Comparison of ENCODE assay signal across 23 cellular contexts in genomic region chr1:242745079-242745478, GRCh38.
DNase-seq lines count a peak whose midpoint lies in the region; ATAC-seq, FAIRE-seq and TF ChIP-seq lines count a peak whose summit lies in the region.
"Had no signal": no experiment of that assay in that cellular context is flagged by ENCODE, and none has a peak within 500 bp of the region (broad histone marks: within the 10 kb centered on the region; RNA-seq: fewer than 3 reads in every experiment).

No MANE protein-coding gene starts in this region.

- DNase-seq in SK-N-SH (no peak), cerebellum (ENCODE audit: low spot score) (peak; percentile 66), urothelium cell line (ENCODE audit: low spot score) (peak; percentile 36), COLO668 (lab: John Stamatoyannopoulos, UW; ENCODE audit: unreplicated experiment) (no peak)
- no peak for DNase-seq in activated T-cell treated with anti-CD3 and anti-CD28 coated beads, Interleukin-2, amount 50 U/mL, for 1 hour
- DNase-seq: AML-193; Calu3; CD8-positive, alpha-beta T cell; DMS153; GDM1; Karpas-422; NCI-H1417; NCI-H1694 treated with DMSO at 0.1 percent for 48 hours; NCI-H2081 treated with DMSO at 0.1 percent for 48 hours; NCI-H2171 treated with DMSO at 0.1 percent for 48 hours; NCI-H510A; NCI-H748 treated with DMSO at 0.1 percent for 48 hours had no signal

- ATAC-seq in SK-N-SH treated with all-trans-retinoic acid at 6 μM for 48 hours (no peak), GM18861 (IDR thresholded peaks at IDR 0.05; ENCODE audit: unreplicated experiment) (no peak)
- ATAC-seq: CD8-positive, alpha-beta T cell had no signal

- no peak for FAIRE-seq in urothelium cell line (lab: Jason Lieb, UNC)
- FAIRE-seq: GM19239, H1 had no signal

- H4K20me1 ChIP-seq in SK-N-SH (ENCODE audit: insufficient read depth) (no peaks in the 10 kb centered on the region), neural cell (ENCODE audit: insufficient read depth) (no peaks in the 10 kb centered on the region)

- H3K79me2 ChIP-seq in SK-N-SH (ENCODE audit: insufficient read depth) (no peaks in the 10 kb centered on the region), neural cell (replicated peaks; ENCODE audit: insufficient read depth, low read length) (no peaks in the 10 kb centered on the region)

- H3K9me2 ChIP-seq in SK-N-SH (no peaks in the 10 kb centered on the region), neural cell (ENCODE audit: insufficient read depth, low read length) (no peaks in the 10 kb centered on the region)

- WGBS in SK-N-SH (ENCODE audit: low lambda C conversion rate) = 43% methylated on average over 1 of the region's 1 CpG

- H3K4me1 ChIP-seq in SK-N-SH (ENCODE audit: control insufficient read depth in 1 of 2, insufficient read depth in 2 of 2, low read depth in 1 of 2, low read length in 1 of 2) = no peaks in the 10 kb centered on the region

- H3K9ac ChIP-seq in SK-N-SH (no peak overlapping the region), neural cell (ENCODE audit: low read length) (no peak overlapping the region)

- CTCF ChIA-PET in SK-N-SH (lab: Yijun Ruan, JAX) = no interaction called here

- H3K27me3 ChIP-seq in SK-N-SH (ENCODE audit: insufficient read depth) (no peaks in the 10 kb centered on the region), neural cell (ENCODE audit: insufficient read depth, low read depth, low read length) (no peaks in the 10 kb centered on the region)

- H3K36me3 ChIP-seq in SK-N-SH (replicated peaks in 1 of 2; ENCODE audit: control insufficient read depth in 1 of 2, insufficient read depth in 2 of 2, low read length in 1 of 2) = no peaks in the 10 kb centered on the region
- no peaks in the 10 kb centered on the region for H3K36me3 ChIP-seq in neural cell (ENCODE audit: insufficient read depth, low read length)

- no peak for TF ChIP-seq CTCF in SK-N-SH (IDR thresholded peaks at IDR 0.05)
- no peak for TF ChIP-seq CTCF in neural cell (IDR thresholded peaks at IDR 0.05; ENCODE audit: poor library complexity, severe bottlenecking)

- H3F3A ChIP-seq in SK-N-SH (replicated peaks; ENCODE audit: insufficient read depth) (no peaks in the 10 kb centered on the region), neural cell (ENCODE audit: insufficient read depth, low read length, poor library complexity, severe bottlenecking) (no peaks in the 10 kb centered on the region)

- POLR2A ChIA-PET in SK-N-SH (lab: Yijun Ruan, JAX) = no interaction called here

- H2AFZ ChIP-seq in SK-N-SH (ENCODE audit: low read depth) (no peak overlapping the region), neural cell (ENCODE audit: low read depth, low read length) (no peak overlapping the region)

- H3K27ac ChIP-seq in SK-N-SH (ENCODE audit: low read depth in 2 of 2, low read length in 1 of 2) (no peak overlapping the region), neural cell (ENCODE audit: low read length) (peak overlapping the region; percentile 56)
- H3K27ac ChIP-seq: 22Rv1 had no signal

- TF ChIP-seq RAD21 in SK-N-SH (IDR thresholded peaks at IDR 0.05; ENCODE audit: low read length) = no peak
- no peak for TF ChIP-seq RAD21 in neural cell (conservative IDR thresholded peaks at IDR 0.05)

- no peaks in the 10 kb centered on the region for H3K9me3 ChIP-seq in SK-N-SH
- no peaks in the 10 kb centered on the region for H3K9me3 ChIP-seq in neural cell (ENCODE audit: low read length)

- H3K4me2 ChIP-seq in SK-N-SH (no peak overlapping the region), neural cell (ENCODE audit: low read length) (no peak overlapping the region)

- no peak for TF ChIP-seq EP300 in SK-N-SH (IDR thresholded peaks at IDR 0.05; ENCODE audit: borderline replicate concordance in 1 of 2, low read depth in 1 of 2, low read length in 1 of 2)
- TF ChIP-seq EP300 in neural cell (conservative IDR thresholded peaks at IDR 0.05; ENCODE audit: poor library complexity, severe bottlenecking) = peak; percentile 69

- no peak overlapping the region for H3K4me3 ChIP-seq in SK-N-SH (ENCODE audit: low read depth in 2 of 2, low read length in 1 of 2)
- H3K4me3 ChIP-seq in neural cell (ENCODE audit: low read length) = no peak overlapping the region

TF ChIP-seq in SK-N-SH treated with all-trans-retinoic acid at 6 μM for 48 hours, 23 proteins besides CTCF, POLR2A, EP300 and RAD21:
- TF ChIP-seq ZC3H10 (CRISPR knock-in tag; IDR thresholded peaks at IDR 0.05) (no peak), CREB5 (CRISPR knock-in tag; IDR thresholded peaks at IDR 0.05; ENCODE audit: low read depth) (peak; percentile 57; the same call in 1 of the 2 replicates), BACH2 (CRISPR knock-in tag; IDR thresholded peaks at IDR 0.05; ENCODE audit: borderline replicate concordance) (no peak), ISL1 (CRISPR knock-in tag; IDR thresholded peaks at IDR 0.05) (peak; percentile 78), OSR1 (CRISPR knock-in tag; IDR thresholded peaks at IDR 0.05) (no peak), ARNTL (CRISPR knock-in tag; IDR thresholded peaks at IDR 0.05; ENCODE audit: borderline replicate concordance, low read depth) (no peak), ZFP3 (CRISPR knock-in tag; IDR thresholded peaks at IDR 0.05) (no peak), ZNF8 (CRISPR knock-in tag; IDR thresholded peaks at IDR 0.05) (peak; percentile 76; the same call in 1 of the 2 replicates), GLIS3 (CRISPR knock-in tag; IDR thresholded peaks at IDR 0.05) (no peak)

TF ChIP-seq in SK-N-SH, 30 proteins besides CTCF, POLR2A, EP300 and RAD21 (continues in another document):
- TF ChIP-seq RFX5 (IDR thresholded peaks at IDR 0.05; ENCODE audit: low read length) (no peak), FOSL2 (IDR thresholded peaks at IDR 0.05; ENCODE audit: borderline replicate concordance, low read depth) (no peak), FOXM1 (IDR thresholded peaks at IDR 0.05; ENCODE audit: low read depth) (no peak), SMC3 (IDR thresholded peaks at IDR 0.05; ENCODE audit: low read depth, low read length) (no peak)
- TF ChIP-seq, protein P1, sequence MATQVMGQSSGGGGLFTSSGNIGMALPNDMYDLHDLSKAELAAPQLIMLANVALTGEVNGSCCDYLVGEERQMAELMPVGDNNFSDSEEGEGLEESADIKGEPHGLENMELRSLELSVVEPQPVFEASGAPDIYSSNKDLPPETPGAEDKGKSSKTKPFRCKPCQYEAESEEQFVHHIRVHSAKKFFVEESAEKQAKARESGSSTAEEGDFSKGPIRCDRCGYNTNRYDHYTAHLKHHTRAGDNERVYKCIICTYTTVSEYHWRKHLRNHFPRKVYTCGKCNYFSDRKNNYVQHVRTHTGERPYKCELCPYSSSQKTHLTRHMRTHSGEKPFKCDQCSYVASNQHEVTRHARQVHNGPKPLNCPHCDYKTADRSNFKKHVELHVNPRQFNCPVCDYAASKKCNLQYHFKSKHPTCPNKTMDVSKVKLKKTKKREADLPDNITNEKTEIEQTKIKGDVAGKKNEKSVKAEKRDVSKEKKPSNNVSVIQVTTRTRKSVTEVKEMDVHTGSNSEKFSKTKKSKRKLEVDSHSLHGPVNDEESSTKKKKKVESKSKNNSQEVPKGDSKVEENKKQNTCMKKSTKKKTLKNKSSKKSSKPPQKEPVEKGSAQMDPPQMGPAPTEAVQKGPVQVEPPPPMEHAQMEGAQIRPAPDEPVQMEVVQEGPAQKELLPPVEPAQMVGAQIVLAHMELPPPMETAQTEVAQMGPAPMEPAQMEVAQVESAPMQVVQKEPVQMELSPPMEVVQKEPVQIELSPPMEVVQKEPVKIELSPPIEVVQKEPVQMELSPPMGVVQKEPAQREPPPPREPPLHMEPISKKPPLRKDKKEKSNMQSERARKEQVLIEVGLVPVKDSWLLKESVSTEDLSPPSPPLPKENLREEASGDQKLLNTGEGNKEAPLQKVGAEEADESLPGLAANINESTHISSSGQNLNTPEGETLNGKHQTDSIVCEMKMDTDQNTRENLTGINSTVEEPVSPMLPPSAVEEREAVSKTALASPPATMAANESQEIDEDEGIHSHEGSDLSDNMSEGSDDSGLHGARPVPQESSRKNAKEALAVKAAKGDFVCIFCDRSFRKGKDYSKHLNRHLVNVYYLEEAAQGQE (IDR thresholded peaks at IDR 0.05; ENCODE audit: low read depth, low read length) = no peak

TF ChIP-seq in neural cell, 6 proteins besides CTCF, POLR2A, EP300 and RAD21:
- peak; percentile 81 for TF ChIP-seq POLR2AphosphoS5 (IDR thresholded peaks at IDR 0.05)
- TF ChIP-seq SMC3 (conservative IDR thresholded peaks at IDR 0.05; ENCODE audit: poor library complexity) = no peak
- no peak for TF ChIP-seq TAF1 (IDR thresholded peaks at IDR 0.05; ENCODE audit: low read depth)
- TF ChIP-seq EZH2 (IDR thresholded peaks at IDR 0.05; ENCODE audit: borderline replicate concordance, insufficient read depth, low read length, poor library complexity, severe bottlenecking) = no peak
- peak; percentile 30 for TF ChIP-seq MXI1 (conservative IDR thresholded peaks at IDR 0.05; ENCODE audit: poor library complexity, severe bottlenecking)
- TF ChIP-seq, protein P1 (IDR thresholded peaks at IDR 0.05; ENCODE audit: borderline replicate concordance) = peak; percentile 53

Comparison
In these comparisons a context has a peak if more than half of its experiments do, and no peak if none do; other contexts are left out.
1. DNase-seq: peak in cerebellum (single experiment) and urothelium cell line (single experiment); none in SK-N-SH (single experiment), COLO668 (single experiment) and activated T-cell treated with anti-CD3 and anti-CD28 coated beads, Interleukin-2, amount 50 U/mL, for 1 hour (single experiment).